25 cellular contexts compared by ENCODE assay signal in the genomic region with DNA sequence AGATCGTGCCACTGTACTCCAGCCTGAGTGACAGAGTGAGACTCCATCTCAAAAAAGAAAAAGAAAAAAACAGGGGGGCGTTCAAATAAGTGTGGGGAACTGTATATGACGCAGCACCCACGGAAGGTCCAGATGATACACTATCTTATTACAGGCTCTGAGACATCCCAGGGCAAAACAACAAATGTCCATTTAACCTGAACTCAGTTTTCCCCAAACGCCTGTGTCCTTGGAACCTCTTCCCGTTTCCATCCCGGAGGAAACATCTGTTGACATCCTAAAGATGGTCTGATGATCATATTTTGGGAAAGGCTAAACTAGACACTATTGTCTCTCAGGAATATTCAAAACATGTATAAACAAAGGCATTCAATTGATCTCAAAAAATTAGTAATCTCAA.
DNase-seq lines count a peak whose midpoint lies in the region; ATAC-seq and TF ChIP-seq lines count a peak whose summit lies in the region.
"Had no signal": no experiment of that assay in that cellular context is flagged by ENCODE, and none has a peak within 500 bp of the region (broad histone marks: within the 10 kb centered on the region; RNA-seq: fewer than 3 reads in every experiment).

No MANE protein-coding gene starts in this region.

- no peak overlapping the region for H3K4me3 ChIP-seq in esophagus squamous epithelium
- H3K4me3 ChIP-seq in sigmoid colon, result no peak overlapping the region
- H3K4me3 ChIP-seq in tibial artery, result no peak overlapping the region
- H3K4me3 ChIP-seq: colonic mucosa had no signal

- H3K27me3 Mint-ChIP-seq in chondrocyte (ENCODE audit: low read depth), result no peaks in the 10 kb centered on the region

- H3K27ac Mint-ChIP-seq in chondrocyte (ENCODE audit: unreplicated experiment), result peak overlapping the region; percentile 59
- H3K27ac Mint-ChIP-seq: activated CD4-positive, alpha-beta T cell treated with anti-CD3 and anti-CD28 coated beads, Interleukin-2, amount 10 ng/mL, durations not matched to agents 7 days and 5 days; natural killer cell had no signal

- WGBS in esophagus squamous epithelium, 2 donors, result 70 to 75% methylated on average over 6 to 7 of the region's 7 CpGs
- 87 to 92% methylated on average over 7 of the region's 7 CpGs for WGBS in sigmoid colon, 2 donors

- TF ChIP-seq CTCF in chondrocyte (IDR thresholded peaks at IDR 0.05) (no peak), esophagus squamous epithelium (IDR thresholded peaks at IDR 0.05) (no peak), sigmoid colon (IDR thresholded peaks at IDR 0.05) (no peak), tibial artery (IDR thresholded peaks at IDR 0.05) (no peak)

- H3K4me3 Mint-ChIP-seq in chondrocyte (ENCODE audit: unreplicated experiment), result no peak overlapping the region
- H3K4me3 Mint-ChIP-seq: activated CD4-positive, alpha-beta T cell treated with anti-CD3 and anti-CD28 coated beads, Interleukin-2, amount 10 ng/mL, durations not matched to agents 7 days and 5 days; natural killer cell had no signal

- no peaks in the 10 kb centered on the region for H3K9me3 Mint-ChIP-seq in chondrocyte (ENCODE audit: low read depth)
- H3K9me3 Mint-ChIP-seq: activated CD4-positive, alpha-beta T cell treated with anti-CD3 and anti-CD28 coated beads, Interleukin-2, amount 10 ng/mL, durations not matched to agents 7 days and 5 days; natural killer cell had no signal

- no peak for ATAC-seq in HG02981 (IDR thresholded peaks at IDR 0.05; ENCODE audit: unreplicated experiment)
- ATAC-seq in HG03432 (IDR thresholded peaks at IDR 0.05; ENCODE audit: unreplicated experiment), result no peak
- ATAC-seq: natural killer cell; stimulated activated naive CD8-positive, alpha-beta T cell treated with anti-CD3 and anti-CD28 coated beads, Interleukin-15, Interleukin-2, amounts not matched to agents 100 U/mL and 50 U/mL, for 24 hours had no signal

- H3K36me3 ChIP-seq in esophagus squamous epithelium (no peaks in the 10 kb centered on the region), sigmoid colon (peaks cover 0 to 5% (median 0%) of the 10 kb centered on the region in 4 donors), tibial artery (no peaks in the 10 kb centered on the region)
- H3K36me3 ChIP-seq: colonic mucosa had no signal

- TF ChIP-seq EP300 in sigmoid colon (IDR thresholded peaks at IDR 0.05), result no peak

- H3K27me3 ChIP-seq in esophagus squamous epithelium (no peaks in the 10 kb centered on the region), sigmoid colon (no peaks in the 10 kb centered on the region), tibial artery (no peaks in the 10 kb centered on the region)
- H3K27me3 ChIP-seq: colonic mucosa had no signal

- peaks cover 77% of the 10 kb centered on the region for H3K4me1 Mint-ChIP-seq in chondrocyte (ENCODE audit: low read depth)
- H3K4me1 Mint-ChIP-seq: activated CD4-positive, alpha-beta T cell treated with anti-CD3 and anti-CD28 coated beads, Interleukin-2, amount 10 ng/mL, durations not matched to agents 7 days and 5 days; natural killer cell had no signal

- intact Hi-C loops in esophagus squamous epithelium (cut with DNase I), result no loop called here
- intact Hi-C loops in sigmoid colon (cut with DNase I), result no loop called here
- intact Hi-C loops in tibial artery (cut with DNase I; ENCODE audit: low total_unique reads), result loop anchor here (2.0 kb wide), 1 partner anchor 14 kb away; no protein-coding TSS in a partner anchor

- no peaks in the 10 kb centered on the region for H3K9me3 ChIP-seq in esophagus squamous epithelium
- H3K9me3 ChIP-seq in sigmoid colon, result no peaks in the 10 kb centered on the region
- H3K9me3 ChIP-seq in tibial artery, result no peaks in the 10 kb centered on the region
- H3K9me3 ChIP-seq: colonic mucosa had no signal

- peak overlapping the region in 3 of 4 donors; percentile 67 to 83 (median 80) for H3K27ac ChIP-seq in esophagus squamous epithelium
- peak overlapping the region; percentile 69 to 97 (median 81) for H3K27ac ChIP-seq in sigmoid colon
- peak overlapping the region; percentile 82 to 91 for H3K27ac ChIP-seq in tibial artery

- H3K36me3 Mint-ChIP-seq in chondrocyte (ENCODE audit: low read depth), result peaks cover 36% of the 10 kb centered on the region
- H3K36me3 Mint-ChIP-seq: natural killer cell had no signal

- H3K4me1 ChIP-seq in esophagus squamous epithelium, result peaks cover 0 to 58% (median 34%) of the 10 kb centered on the region in 3 donors
- H3K4me1 ChIP-seq in sigmoid colon, result peaks cover 0 to 71% (median 65%) of the 10 kb centered on the region in 4 donors
- peaks cover 6 to 89% (median 58%) of the 10 kb centered on the region in 4 donors for H3K4me1 ChIP-seq in tibial artery
- H3K4me1 ChIP-seq: colonic mucosa had no signal

- DNase-seq in chondrocyte (ENCODE audit: low spot score) (no peak), esophagus squamous epithelium (lab: John Stamatoyannopoulos, UW) (no peak), sigmoid colon (no peak), tibial artery (no peak), NCI-H226 (no peak)
- DNase-seq: activated CD4-positive, alpha-beta T cell treated with anti-CD3 and anti-CD28 coated beads, Interleukin-2, amount 10 ng/mL, durations not matched to agents 7 days and 5 days; activated naive CD4-positive, alpha-beta T cell treated with Interleukin-2 at 50 U/mL for 16 hours; amygdala; Calu3; colonic mucosa; DND-41; hypothalamus; left ventricle myocardium superior; natural killer cell; NCI-H1092; NCI-H1694 treated with DMSO at 0.1 percent for 48 hours; NCI-H2171 treated with DMSO at 0.1 percent for 48 hours; NCI-H526; occipital lobe; SIG-M5; stimulated activated naive CD8-positive, alpha-beta T cell treated with anti-CD3 and anti-CD28 coated beads, Interleukin-15, Interleukin-2, amounts not matched to agents 100 U/mL and 50 U/mL, for 24 hours; SW 1271; T-helper 9 cell had no signal

- TF ChIP-seq POLR2A in esophagus squamous epithelium (IDR thresholded peaks at IDR 0.05) (no peak), sigmoid colon (IDR thresholded peaks at IDR 0.05) (no peak)
